Comparison of ENCODE assay signal across 15 cellular contexts in the genomic region with DNA sequence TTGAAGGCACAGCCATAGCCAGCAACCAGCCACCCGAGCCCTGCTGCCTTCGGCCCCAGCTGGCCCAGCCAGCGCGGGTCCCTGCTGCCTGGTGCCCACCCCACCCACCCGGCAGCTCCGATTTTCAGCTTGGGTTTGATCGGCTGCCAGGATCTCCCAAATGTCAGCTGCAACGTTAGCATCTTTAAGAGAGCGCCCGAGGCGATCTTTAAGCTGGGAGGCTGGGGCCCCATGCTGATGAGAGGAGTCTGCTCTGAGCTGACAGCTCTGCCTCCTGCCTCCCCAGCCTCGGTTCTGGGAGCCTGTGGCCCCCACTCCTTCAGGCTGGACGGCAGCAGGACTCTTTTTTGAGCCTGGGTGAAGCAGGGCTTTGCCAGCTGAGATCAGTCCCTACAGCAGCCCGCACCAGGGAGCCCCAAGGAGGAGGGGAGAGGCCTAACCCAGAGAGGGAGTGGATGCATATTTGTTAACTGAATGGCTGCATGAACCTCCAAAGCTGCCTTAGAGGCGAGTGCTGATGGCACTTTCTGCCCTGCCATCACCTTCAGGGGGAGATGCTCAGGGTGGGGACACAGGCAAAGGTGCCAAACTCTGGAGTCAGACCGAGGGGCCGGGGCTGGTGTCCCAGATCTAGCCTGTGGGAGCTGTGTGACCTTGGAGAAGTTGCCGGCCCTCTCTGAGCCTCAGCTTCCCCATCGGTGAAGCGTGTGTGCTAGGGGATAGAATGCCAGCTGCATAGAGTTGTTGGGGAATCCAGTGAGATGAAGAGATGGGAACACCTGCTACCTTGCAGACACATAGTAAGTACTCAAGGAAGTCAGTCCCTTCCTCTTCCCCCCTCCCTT.
DNase-seq lines count a peak whose midpoint lies in the region; ATAC-seq and TF ChIP-seq lines count a peak whose summit lies in the region.
"Had no signal": no experiment of that assay in that cellular context is flagged by ENCODE, and none has a peak within 500 bp of the region (broad histone marks: within the 10 kb centered on the region; RNA-seq: fewer than 3 reads in every experiment).

No MANE protein-coding gene starts in this region.

- peaks cover 28 to 74% of the 10 kb centered on the region in 2 donors for H3K4me1 Mint-ChIP-seq in natural killer cell
- peaks cover 26 to 33% of the 10 kb centered on the region in 2 donors for H3K4me1 Mint-ChIP-seq in natural killer cell treated with Interleukin-12 subunit alpha and Interleukin-12 subunit beta and Interleukin-15 and Interleukin-18, amount 100 ng/mL, for 72 hours (ENCODE audit: low read depth in 2 of 2)

- no peak for TF ChIP-seq CTCF in natural killer cell (IDR thresholded peaks at IDR 0.05)
- no peak for TF ChIP-seq CTCF in vagina (IDR thresholded peaks at IDR 0.05)
- no peak for TF ChIP-seq CTCF in omental fat pad (IDR thresholded peaks at IDR 0.05)

- WGBS in aorta, 2 donors: 37 to 40% methylated on average over 17 to 20 of the region's 20 CpGs

- ATAC-seq in natural killer cell: no peak
- ATAC-seq in natural killer cell treated with Interleukin-12 subunit alpha and Interleukin-12 subunit beta and Interleukin-15 and Interleukin-18, amount 100 ng/mL, for 72 hours: no peak
- ATAC-seq in omental fat pad (ENCODE audit: low FRiP score): no peak
- ATAC-seq in aorta (ENCODE audit: low FRiP score): no peak
- ATAC-seq: activated T-cell treated with anti-CD3 and anti-CD28 coated beads, Interleukin-2, amount 50 U/mL, for 4 hours; gastroesophageal sphincter; WTC11 had no signal

- no peaks in the 10 kb centered on the region for H3K36me3 Mint-ChIP-seq in natural killer cell
- H3K36me3 Mint-ChIP-seq in natural killer cell treated with Interleukin-12 subunit alpha and Interleukin-12 subunit beta and Interleukin-15 and Interleukin-18, amount 100 ng/mL, for 72 hours: no peaks in the 10 kb centered on the region
- H3K36me3 Mint-ChIP-seq: WTC11 had no signal

- TF ChIP-seq POLR2A in vagina (IDR thresholded peaks at IDR 0.05): no peak

- H3K27me3 ChIP-seq in vagina: no peaks in the 10 kb centered on the region
- no peaks in the 10 kb centered on the region for H3K27me3 ChIP-seq in aorta (ENCODE audit: control insufficient read depth in 1 of 2, insufficient read depth in 2 of 2, low read length in 1 of 2)
- H3K27me3 ChIP-seq: brain microvascular endothelial cell, gastroesophageal sphincter had no signal

- H3K9me3 Mint-ChIP-seq in natural killer cell: peaks cover 0 to 11% of the 10 kb centered on the region in 2 donors
- no peaks in the 10 kb centered on the region for H3K9me3 Mint-ChIP-seq in natural killer cell treated with Interleukin-12 subunit alpha and Interleukin-12 subunit beta and Interleukin-15 and Interleukin-18, amount 100 ng/mL, for 72 hours
- H3K9me3 Mint-ChIP-seq: activated T-cell treated with anti-CD3 and anti-CD28 coated beads, Interleukin-2, amount 50 U/mL, for 4 hours; WTC11 had no signal

- no peak overlapping the region for H3K4me3 Mint-ChIP-seq in natural killer cell
- H3K4me3 Mint-ChIP-seq in natural killer cell treated with Interleukin-12 subunit alpha and Interleukin-12 subunit beta and Interleukin-15 and Interleukin-18, amount 100 ng/mL, for 72 hours: no peak overlapping the region
- H3K4me3 Mint-ChIP-seq: activated T-cell treated with anti-CD3 and anti-CD28 coated beads, Interleukin-2, amount 50 U/mL, for 4 hours; WTC11 had no signal

- intact Hi-C loops in natural killer cell (cut with micrococcal nuclease): no loop called here
- intact Hi-C loops in vagina (cut with DNase I): no loop called here
- intact Hi-C loops in aorta (cut with DNase I): no loop called here

- H3K36me3 ChIP-seq in vagina (no peaks in the 10 kb centered on the region), aorta (ENCODE audit: control insufficient read depth in 1 of 2, insufficient read depth in 2 of 2, low read length in 1 of 2) (no peaks in the 10 kb centered on the region)
- H3K36me3 ChIP-seq: brain microvascular endothelial cell, gastroesophageal sphincter had no signal

- H3K27me3 Mint-ChIP-seq in natural killer cell (ENCODE audit: low read depth in 2 of 2): peaks cover 0 to 3% of the 10 kb centered on the region in 2 donors
- no peaks in the 10 kb centered on the region for H3K27me3 Mint-ChIP-seq in natural killer cell treated with Interleukin-12 subunit alpha and Interleukin-12 subunit beta and Interleukin-15 and Interleukin-18, amount 100 ng/mL, for 72 hours

- H3K9me3 ChIP-seq in vagina (no peaks in the 10 kb centered on the region), aorta (ENCODE audit: control insufficient read depth, low read length) (no peaks in the 10 kb centered on the region)
- H3K9me3 ChIP-seq: gastroesophageal sphincter had no signal

- H3K27ac ChIP-seq in vagina (peak overlapping the region; percentile 86), aorta (ENCODE audit: low read depth in 1 of 2, low read length in 2 of 2) (no peak overlapping the region)
- H3K27ac ChIP-seq: brain microvascular endothelial cell had no signal

- H3K4me1 ChIP-seq in vagina: peaks cover 65% of the 10 kb centered on the region
- no peaks in the 10 kb centered on the region for H3K4me1 ChIP-seq in aorta (ENCODE audit: control insufficient read depth in 1 of 2, insufficient read depth in 2 of 2, low read length in 2 of 2)

- peak overlapping the region; percentile 46 to 96 for H3K27ac Mint-ChIP-seq in natural killer cell
- peak overlapping the region in 1 of 2 donors; percentile 8 for H3K27ac Mint-ChIP-seq in natural killer cell treated with Interleukin-12 subunit alpha and Interleukin-12 subunit beta and Interleukin-15 and Interleukin-18, amount 100 ng/mL, for 72 hours
- H3K27ac Mint-ChIP-seq: WTC11 had no signal

- DNase-seq in natural killer cell (no peak), RPMI8226 (peak; percentile 81), foreskin melanocyte (peak; percentile 24), vagina (ENCODE audit: extremely low spot score in 2 of 2) (no peak), T-helper 9 cell (no peak), omental fat pad (ENCODE audit: low spot score) (no peak), aorta (no peak)
- no peak for DNase-seq in natural killer cell treated with Interleukin-12 subunit alpha and Interleukin-12 subunit beta and Interleukin-15 and Interleukin-18, amount 100 ng/mL, for 72 hours (ENCODE audit: low spot score)
- DNase-seq: activated T-cell treated with anti-CD3 and anti-CD28 coated beads, Interleukin-2, amount 50 U/mL, for 4 hours; brain microvascular endothelial cell; midbrain; NCI-H2081 treated with DMSO at 0.1 percent for 48 hours; stimulated activated CD4-positive, alpha-beta T cell treated with anti-CD3 and anti-CD28 coated beads, Interleukin-4, amount 100 ng/mL, for 1 hour had no signal

- H3K4me3 ChIP-seq in vagina (no peak overlapping the region), aorta (ENCODE audit: low read length in 2 of 2) (no peak overlapping the region)
- H3K4me3 ChIP-seq: gastroesophageal sphincter had no signal

Comparison
In these comparisons a context has a peak if more than half of its experiments do, and no peak if none do; other contexts are left out.
1. DNase-seq: peak in RPMI8226 (single experiment) and foreskin melanocyte (single experiment); none in natural killer cell (single experiment), natural killer cell treated with Interleukin-12 subunit alpha and Interleukin-12 subunit beta and Interleukin-15 and Interleukin-18, amount 100 ng/mL, for 72 hours (single experiment), vagina (0 of 2), T-helper 9 cell (single experiment), omental fat pad (single experiment) and aorta (0 of 2).